Comparison of ENCODE assay signal across 24 cellular contexts in genomic region chr6:21529431-21529830, GRCh38.
A peak's percentile ranks its signal among the peaks of the same experiment; 100 is the strongest.
DNase-seq lines count a peak whose midpoint lies in the region; ATAC-seq, FAIRE-seq and TF ChIP-seq lines count a peak whose summit lies in the region.
"Had no signal": no experiment of that assay in that cellular context is flagged by ENCODE, and none has a peak within 500 bp of the region (broad histone marks: within the 10 kb centered on the region; RNA-seq: fewer than 3 reads in every experiment).

No MANE protein-coding gene starts in this region.

- H3K9ac ChIP-seq in neural progenitor cell, result no peak overlapping the region
- H3K9ac ChIP-seq: BLaER1 treated with 17β-estradiol and CSF1 and Interleukin-3, amounts not matched to agents 10 nM and 100 nM; GM23248 had no signal

- no peaks in the 10 kb centered on the region for H3K27me3 ChIP-seq in WERI-Rb-1 (ENCODE audit: insufficient read depth, low read depth, severe bottlenecking)
- no peaks in the 10 kb centered on the region for H3K27me3 ChIP-seq in neural progenitor cell
- H3K27me3 ChIP-seq in naive thymus-derived CD4-positive, alpha-beta T cell (ENCODE audit: control insufficient read depth in 2 of 2, insufficient read depth in 2 of 2, low read length in 2 of 2), result no peaks in the 10 kb centered on the region
- H3K27me3 ChIP-seq: BE2C; BLaER1 treated with 17β-estradiol and CSF1 and Interleukin-3, amounts not matched to agents 10 nM and 100 nM had no signal

- H3K4me3 Mint-ChIP-seq in neural progenitor cell, result no peak overlapping the region
- H3K4me3 Mint-ChIP-seq in naive thymus-derived CD4-positive, alpha-beta T cell, result no peak overlapping the region
- H3K4me3 Mint-ChIP-seq: CD14-positive monocyte; CD4-positive, alpha-beta T cell; CD8-positive, alpha-beta memory T cell; H9 had no signal

- no peaks in the 10 kb centered on the region for H3K79me2 ChIP-seq in neural progenitor cell (ENCODE audit: low read depth)

- peaks cover 8% of the 10 kb centered on the region for H3K4me1 ChIP-seq in neural progenitor cell
- no peaks in the 10 kb centered on the region for H3K4me1 ChIP-seq in naive thymus-derived CD4-positive, alpha-beta T cell (ENCODE audit: control insufficient read depth in 2 of 2, insufficient read depth in 2 of 2, low read length in 2 of 2)
- H3K4me1 ChIP-seq: A549; BE2C; BLaER1 treated with 17β-estradiol and CSF1 and Interleukin-3, amounts not matched to agents 10 nM and 100 nM had no signal

- no peak for ATAC-seq in GM18498 (IDR thresholded peaks at IDR 0.05; ENCODE audit: unreplicated experiment)
- no peak for ATAC-seq in naive thymus-derived CD4-positive, alpha-beta T cell
- no peak for ATAC-seq in GM19397 (IDR thresholded peaks at IDR 0.05; ENCODE audit: unreplicated experiment)
- ATAC-seq: A549, HCT116 had no signal

- H3F3A ChIP-seq in neural progenitor cell (ENCODE audit: low read depth), result no peaks in the 10 kb centered on the region

- no peaks in the 10 kb centered on the region for H4K20me1 ChIP-seq in neural progenitor cell (ENCODE audit: low read depth)
- H4K20me1 ChIP-seq: BLaER1 treated with 17β-estradiol and CSF1 and Interleukin-3, amounts not matched to agents 10 nM and 100 nM had no signal

- CTCF ChIA-PET in naive thymus-derived CD4-positive, alpha-beta T cell (lab: Charles Lee), result no interaction called here

- H3K27ac ChIP-seq in WERI-Rb-1 (no peak overlapping the region), neural progenitor cell (no peak overlapping the region)
- no peak overlapping the region for H3K27ac ChIP-seq in naive thymus-derived CD4-positive, alpha-beta T cell (ENCODE audit: low read depth, low read length)
- H3K27ac ChIP-seq: A549; BLaER1 treated with 17β-estradiol and CSF1 and Interleukin-3, amounts not matched to agents 10 nM and 100 nM; GM23248 had no signal

- H3K9me3 ChIP-seq in WERI-Rb-1 (ENCODE audit: severe bottlenecking) (no peaks in the 10 kb centered on the region), neural progenitor cell (ENCODE audit: low read depth) (no peaks in the 10 kb centered on the region)
- H3K9me3 ChIP-seq in naive thymus-derived CD4-positive, alpha-beta T cell (ENCODE audit: control insufficient read depth in 2 of 3, low read length in 3 of 3), result no peaks in the 10 kb centered on the region
- H3K9me3 ChIP-seq: A549; BE2C; BLaER1 treated with 17β-estradiol and CSF1 and Interleukin-3, amounts not matched to agents 10 nM and 100 nM had no signal

- peak; percentile 86 for FAIRE-seq in D721Med (lab: Jason Lieb, UNC)
- FAIRE-seq: A549, G401.6, GM12892 had no signal

- peak; percentile 24 for DNase-seq in D721Med (ENCODE audit: insufficient read length, low spot score)
- DNase-seq in NCI-H524 treated with DMSO at 0.1 percent for 48 hours (lab: John Stamatoyannopoulos, UW), result peak; percentile 50
- peak; percentile 63 for DNase-seq in WERI-Rb-1
- peak; percentile 30 for DNase-seq in neural progenitor cell (ENCODE audit: low spot score)
- no peak for DNase-seq in naive thymus-derived CD4-positive, alpha-beta T cell
- no peak for DNase-seq in inferior parietal cortex (ENCODE audit: extremely low spot score)
- DNase-seq: 8988T; ACHN; AML-193; BE2C; CD4-positive, alpha-beta T cell; CD8-positive, alpha-beta memory T cell; DMS153; DND-41; GM23248; H9 had no signal

- H3K4me1 Mint-ChIP-seq in neural progenitor cell, result peaks cover 3% of the 10 kb centered on the region
- H3K4me1 Mint-ChIP-seq in naive thymus-derived CD4-positive, alpha-beta T cell, result no peaks in the 10 kb centered on the region
- H3K4me1 Mint-ChIP-seq: CD14-positive monocyte; CD8-positive, alpha-beta memory T cell had no signal

- no peaks in the 10 kb centered on the region for H3K36me3 Mint-ChIP-seq in neural progenitor cell
- no peaks in the 10 kb centered on the region for H3K36me3 Mint-ChIP-seq in naive thymus-derived CD4-positive, alpha-beta T cell
- H3K36me3 Mint-ChIP-seq: CD14-positive monocyte; CD8-positive, alpha-beta memory T cell had no signal

- no peak overlapping the region for H3K4me2 ChIP-seq in neural progenitor cell
- H3K4me2 ChIP-seq: A549; BLaER1 treated with 17β-estradiol and CSF1 and Interleukin-3, amounts not matched to agents 10 nM and 100 nM had no signal

- no peak for TF ChIP-seq CTCF in D721Med (IDR thresholded peaks at IDR 0.05; ENCODE audit: insufficient read depth, missing control alignments)
- no peak for TF ChIP-seq CTCF in WERI-Rb-1 (IDR thresholded peaks at IDR 0.05; ENCODE audit: low read depth, low read length)
- TF ChIP-seq CTCF in neural progenitor cell (IDR thresholded peaks at IDR 0.05), result no peak

- intact Hi-C loops in naive thymus-derived CD4-positive, alpha-beta T cell (cut with micrococcal nuclease), result loop anchor here in 1 of 2 donors (5.0 kb wide), 1 partner anchor 58 kb away; no protein-coding TSS in a partner anchor

- POLR2A ChIA-PET in naive thymus-derived CD4-positive, alpha-beta T cell (lab: Charles Lee), result no interaction called here

- H3K4me3 ChIP-seq in WERI-Rb-1 (ENCODE audit: low read depth, low read length) (no peak overlapping the region), neural progenitor cell (no peak overlapping the region)
- H3K4me3 ChIP-seq in naive thymus-derived CD4-positive, alpha-beta T cell (ENCODE audit: low read length), result no peak overlapping the region
- H3K4me3 ChIP-seq: A549; BLaER1 treated with 17β-estradiol and CSF1 and Interleukin-3, amounts not matched to agents 10 nM and 100 nM; GM23248 had no signal

- no peaks in the 10 kb centered on the region for H3K9me3 Mint-ChIP-seq in neural progenitor cell
- no peaks in the 10 kb centered on the region for H3K9me3 Mint-ChIP-seq in naive thymus-derived CD4-positive, alpha-beta T cell
- H3K9me3 Mint-ChIP-seq: CD14-positive monocyte; CD4-positive, alpha-beta T cell; CD8-positive, alpha-beta memory T cell; H9 had no signal

- no peak overlapping the region for H3K27ac Mint-ChIP-seq in neural progenitor cell
- no peak overlapping the region for H3K27ac Mint-ChIP-seq in naive thymus-derived CD4-positive, alpha-beta T cell
- H3K27ac Mint-ChIP-seq: CD4-positive, alpha-beta T cell; CD8-positive, alpha-beta memory T cell; H9 had no signal

- peaks cover 9% of the 10 kb centered on the region for H3K27me3 Mint-ChIP-seq in neural progenitor cell (ENCODE audit: insufficient read depth, low read depth)
- peaks cover 0 to 15% (median 5%) of the 10 kb centered on the region in 5 donors for H3K27me3 Mint-ChIP-seq in naive thymus-derived CD4-positive, alpha-beta T cell
- H3K27me3 Mint-ChIP-seq: CD4-positive, alpha-beta T cell had no signal

- no peaks in the 10 kb centered on the region for H3K36me3 ChIP-seq in WERI-Rb-1
- no peaks in the 10 kb centered on the region for H3K36me3 ChIP-seq in neural progenitor cell
- no peaks in the 10 kb centered on the region for H3K36me3 ChIP-seq in naive thymus-derived CD4-positive, alpha-beta T cell (ENCODE audit: control insufficient read depth in 2 of 3, insufficient read depth in 3 of 3, low read length in 3 of 3)
- H3K36me3 ChIP-seq: BE2C; BLaER1 treated with 17β-estradiol and CSF1 and Interleukin-3, amounts not matched to agents 10 nM and 100 nM had no signal

- H2AFZ ChIP-seq in neural progenitor cell (replicated peaks), result no peak overlapping the region
- H2AFZ ChIP-seq: GM23248 had no signal

Comparison
In these comparisons a context has a peak if more than half of its experiments do, and no peak if none do; other contexts are left out.
1. DNase-seq: peak in D721Med (single experiment), NCI-H524 treated with DMSO at 0.1 percent for 48 hours (single experiment), WERI-Rb-1 (single experiment) and neural progenitor cell (single experiment); none in naive thymus-derived CD4-positive, alpha-beta T cell (0 of 9) and inferior parietal cortex (single experiment).